2 cellular contexts compared by ENCODE assay signal in the genomic region with DNA sequence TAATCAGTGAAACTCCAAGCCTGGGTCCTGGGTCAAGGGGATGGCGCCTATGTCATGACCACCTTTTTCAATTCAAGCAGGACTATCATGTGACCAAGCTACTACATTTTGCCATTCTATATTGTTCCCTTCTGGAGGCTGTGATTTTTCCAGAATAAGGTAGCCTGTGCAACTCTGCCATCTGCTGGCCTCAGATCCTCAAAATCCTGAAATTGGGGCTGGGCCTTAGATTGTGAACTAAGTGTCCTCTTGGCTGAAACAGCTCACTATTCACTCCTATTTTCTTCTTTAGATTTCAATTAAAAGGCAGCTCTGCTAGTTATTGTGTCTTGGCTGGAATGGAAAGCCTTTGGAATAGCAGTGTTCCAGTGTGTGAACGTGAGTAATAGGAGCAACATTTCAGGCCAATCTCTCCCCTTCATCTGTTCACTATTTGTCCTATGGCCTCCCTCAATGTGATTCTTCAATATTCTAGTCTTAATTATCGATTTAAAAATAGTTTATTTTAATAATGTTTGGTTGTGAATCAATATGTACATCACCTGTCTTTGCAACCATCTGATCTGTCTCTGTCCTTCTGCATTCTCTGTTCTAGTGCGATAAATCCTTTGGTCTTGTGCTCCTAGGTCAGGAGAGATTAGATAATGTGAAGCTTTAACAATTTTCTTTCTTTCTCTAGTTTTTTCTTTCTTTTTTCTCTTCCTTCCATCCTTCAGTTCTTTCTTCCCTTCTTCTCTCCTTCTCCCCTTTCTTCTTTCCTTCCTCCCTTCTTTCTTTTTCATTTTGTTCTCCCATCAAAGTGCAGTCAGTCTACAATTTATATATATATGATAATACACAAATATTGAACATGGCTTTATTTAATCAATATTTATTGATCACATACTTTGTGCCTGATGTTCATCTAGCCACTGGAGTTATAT.
TF ChIP-seq lines count a peak whose summit lies in the region.

No MANE protein-coding gene starts in this region.

TF ChIP-seq in WTC11, 78 proteins besides CTCF, POLR2A, EP300 and RAD21 (continued from another document):
- TF ChIP-seq, protein P1, sequence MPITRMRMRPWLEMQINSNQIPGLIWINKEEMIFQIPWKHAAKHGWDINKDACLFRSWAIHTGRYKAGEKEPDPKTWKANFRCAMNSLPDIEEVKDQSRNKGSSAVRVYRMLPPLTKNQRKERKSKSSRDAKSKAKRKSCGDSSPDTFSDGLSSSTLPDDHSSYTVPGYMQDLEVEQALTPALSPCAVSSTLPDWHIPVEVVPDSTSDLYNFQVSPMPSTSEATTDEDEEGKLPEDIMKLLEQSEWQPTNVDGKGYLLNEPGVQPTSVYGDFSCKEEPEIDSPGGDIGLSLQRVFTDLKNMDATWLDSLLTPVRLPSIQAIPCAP (CRISPR knock-in tag; IDR thresholded peaks at IDR 0.05) = no peak
- TF ChIP-seq PRRX2 (CRISPR knock-in tag; IDR thresholded peaks at IDR 0.05) (no peak), GABPB1 (CRISPR knock-in tag; IDR thresholded peaks at IDR 0.05) (no peak), MYBL2 (CRISPR knock-in tag; IDR thresholded peaks at IDR 0.05) (no peak)

TF ChIP-seq in liver, 16 proteins besides CTCF, POLR2A, EP300 and RAD21 (continued from another document):
- TF ChIP-seq, protein P2, sequence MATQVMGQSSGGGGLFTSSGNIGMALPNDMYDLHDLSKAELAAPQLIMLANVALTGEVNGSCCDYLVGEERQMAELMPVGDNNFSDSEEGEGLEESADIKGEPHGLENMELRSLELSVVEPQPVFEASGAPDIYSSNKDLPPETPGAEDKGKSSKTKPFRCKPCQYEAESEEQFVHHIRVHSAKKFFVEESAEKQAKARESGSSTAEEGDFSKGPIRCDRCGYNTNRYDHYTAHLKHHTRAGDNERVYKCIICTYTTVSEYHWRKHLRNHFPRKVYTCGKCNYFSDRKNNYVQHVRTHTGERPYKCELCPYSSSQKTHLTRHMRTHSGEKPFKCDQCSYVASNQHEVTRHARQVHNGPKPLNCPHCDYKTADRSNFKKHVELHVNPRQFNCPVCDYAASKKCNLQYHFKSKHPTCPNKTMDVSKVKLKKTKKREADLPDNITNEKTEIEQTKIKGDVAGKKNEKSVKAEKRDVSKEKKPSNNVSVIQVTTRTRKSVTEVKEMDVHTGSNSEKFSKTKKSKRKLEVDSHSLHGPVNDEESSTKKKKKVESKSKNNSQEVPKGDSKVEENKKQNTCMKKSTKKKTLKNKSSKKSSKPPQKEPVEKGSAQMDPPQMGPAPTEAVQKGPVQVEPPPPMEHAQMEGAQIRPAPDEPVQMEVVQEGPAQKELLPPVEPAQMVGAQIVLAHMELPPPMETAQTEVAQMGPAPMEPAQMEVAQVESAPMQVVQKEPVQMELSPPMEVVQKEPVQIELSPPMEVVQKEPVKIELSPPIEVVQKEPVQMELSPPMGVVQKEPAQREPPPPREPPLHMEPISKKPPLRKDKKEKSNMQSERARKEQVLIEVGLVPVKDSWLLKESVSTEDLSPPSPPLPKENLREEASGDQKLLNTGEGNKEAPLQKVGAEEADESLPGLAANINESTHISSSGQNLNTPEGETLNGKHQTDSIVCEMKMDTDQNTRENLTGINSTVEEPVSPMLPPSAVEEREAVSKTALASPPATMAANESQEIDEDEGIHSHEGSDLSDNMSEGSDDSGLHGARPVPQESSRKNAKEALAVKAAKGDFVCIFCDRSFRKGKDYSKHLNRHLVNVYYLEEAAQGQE (IDR thresholded peaks at IDR 0.05) = no peak
TF ChIP-seq in liver: peak in this region for 0.
